ENCODE assay signal across 17 cellular contexts in genomic region chr11:31796523-31797226, GRCh38. TPM values are rescaled to one million over a fixed set of nuclear protein-coding genes. Genes with fewer than 3 reads are reported as not detected.
"Had no signal": no experiment of that assay in that cellular context is flagged by ENCODE, and none has a peak within 500 bp of the region (broad histone marks: within the 10 kb centered on the region; RNA-seq: fewer than 3 reads in every experiment).

No MANE protein-coding gene starts in this region.

- H3K27ac ChIP-seq: adrenal gland, body of pancreas, esophagus squamous epithelium, heart left ventricle, lower lobe of right lung, ovary, testis had no signal

- H3K9me3 Mint-ChIP-seq: central memory CD8-positive, alpha-beta T cell had no signal

- DNase-seq: activated naive CD4-positive, alpha-beta T cell treated with anti-CD3 and anti-CD28 coated beads, Interleukin-2, amount 50 U/mL, for 16 hours; adrenal gland; body of pancreas; esophagus squamous epithelium; foreskin fibroblast; kidney glomerular epithelial cell; lower lobe of right lung; midbrain; ovary; stimulated activated CD4-positive, alpha-beta T cell treated with anti-CD3 and anti-CD28 coated beads, Interleukin-12 subunit alpha, Interleukin-12 subunit beta, amount 100 ng/mL, for 4 hours; stimulated activated naive CD8-positive, alpha-beta T cell treated with anti-CD3 and anti-CD28 coated beads, Interleukin-15, Interleukin-2, amounts not matched to agents 100 U/mL and 50 U/mL, for 24 hours; testis had no signal

- H3K36me3 ChIP-seq: adrenal gland, esophagus squamous epithelium, heart left ventricle, lower lobe of right lung, ovary had no signal

- ATAC-seq: activated CD4-positive, CD25-positive, alpha-beta regulatory T cell treated with anti-CD3 and anti-CD28 coated beads, Interleukin-2, amount 50 U/mL, for 24 hours; body of pancreas; heart left ventricle; lower lobe of right lung; stimulated activated naive CD8-positive, alpha-beta T cell treated with anti-CD3 and anti-CD28 coated beads, Interleukin-15, Interleukin-2, amounts not matched to agents 100 U/mL and 50 U/mL, for 24 hours had no signal

- H3K9me3 ChIP-seq: adrenal gland, body of pancreas, esophagus squamous epithelium, heart left ventricle, lower lobe of right lung, ovary, testis had no signal

- H3K4me3 Mint-ChIP-seq: central memory CD8-positive, alpha-beta T cell had no signal

- H3K27me3 ChIP-seq: testis had no signal

- H3K4me3 ChIP-seq: adrenal gland, body of pancreas, esophagus squamous epithelium, heart left ventricle, lower lobe of right lung, ovary, testis had no signal

RNA-seq across cellular contexts. Expression of gene PAX6, which starts 14.4 kb away (rescaled TPM):
- total RNA-seq: lower lobe of right lung; ovary; T-helper 2 cell treated with Interferon-gamma antibody and Interleukin-4, amounts not matched to agents 100 ng/mL and 5 ng/mL, for 36 hours; ureter had no signal
